Comparison of ENCODE assay signal across 3 cellular contexts in the genomic region with DNA sequence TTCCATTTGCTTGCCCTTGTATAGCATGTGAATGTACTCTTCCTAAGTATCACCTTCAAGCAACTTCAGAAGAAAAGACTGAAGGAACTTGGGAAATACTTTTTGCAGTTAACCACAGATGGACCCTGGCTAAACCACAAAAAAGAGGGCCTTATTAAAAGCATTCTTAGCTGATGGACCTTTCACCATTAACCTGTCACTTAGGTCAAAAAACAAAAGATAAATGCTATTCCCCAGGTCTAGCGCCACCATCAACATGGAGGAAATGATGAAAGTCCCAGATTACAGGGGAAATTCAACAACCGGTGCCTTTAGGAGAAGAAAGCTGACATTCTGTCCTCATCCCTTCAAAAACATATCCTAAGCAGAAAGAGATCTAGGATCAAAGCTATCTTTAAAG.
TF ChIP-seq lines count a peak whose summit lies in the region.

No MANE protein-coding gene starts in this region.

TF ChIP-seq in SK-N-SH treated with all-trans-retinoic acid at 6 μM for 48 hours, 23 proteins besides CTCF, POLR2A, EP300 and RAD21:
- TF ChIP-seq ISL1 (CRISPR knock-in tag; IDR thresholded peaks at IDR 0.05): peak; percentile 16; the same call in 1 of the 2 replicates
- TF ChIP-seq, protein P1, sequence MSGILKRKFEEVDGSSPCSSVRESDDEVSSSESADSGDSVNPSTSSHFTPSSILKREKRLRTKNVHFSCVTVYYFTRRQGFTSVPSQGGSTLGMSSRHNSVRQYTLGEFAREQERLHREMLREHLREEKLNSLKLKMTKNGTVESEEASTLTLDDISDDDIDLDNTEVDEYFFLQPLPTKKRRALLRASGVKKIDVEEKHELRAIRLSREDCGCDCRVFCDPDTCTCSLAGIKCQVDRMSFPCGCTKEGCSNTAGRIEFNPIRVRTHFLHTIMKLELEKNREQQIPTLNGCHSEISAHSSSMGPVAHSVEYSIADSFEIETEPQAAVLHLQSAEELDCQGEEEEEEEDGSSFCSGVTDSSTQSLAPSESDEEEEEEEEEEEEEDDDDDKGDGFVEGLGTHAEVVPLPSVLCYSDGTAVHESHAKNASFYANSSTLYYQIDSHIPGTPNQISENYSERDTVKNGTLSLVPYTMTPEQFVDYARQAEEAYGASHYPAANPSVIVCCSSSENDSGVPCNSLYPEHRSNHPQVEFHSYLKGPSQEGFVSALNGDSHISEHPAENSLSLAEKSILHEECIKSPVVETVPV (CRISPR knock-in tag; IDR thresholded peaks at IDR 0.05): no peak

TF ChIP-seq in SK-N-SH, 30 proteins besides CTCF, POLR2A, EP300 and RAD21:
- TF ChIP-seq, protein P2, sequence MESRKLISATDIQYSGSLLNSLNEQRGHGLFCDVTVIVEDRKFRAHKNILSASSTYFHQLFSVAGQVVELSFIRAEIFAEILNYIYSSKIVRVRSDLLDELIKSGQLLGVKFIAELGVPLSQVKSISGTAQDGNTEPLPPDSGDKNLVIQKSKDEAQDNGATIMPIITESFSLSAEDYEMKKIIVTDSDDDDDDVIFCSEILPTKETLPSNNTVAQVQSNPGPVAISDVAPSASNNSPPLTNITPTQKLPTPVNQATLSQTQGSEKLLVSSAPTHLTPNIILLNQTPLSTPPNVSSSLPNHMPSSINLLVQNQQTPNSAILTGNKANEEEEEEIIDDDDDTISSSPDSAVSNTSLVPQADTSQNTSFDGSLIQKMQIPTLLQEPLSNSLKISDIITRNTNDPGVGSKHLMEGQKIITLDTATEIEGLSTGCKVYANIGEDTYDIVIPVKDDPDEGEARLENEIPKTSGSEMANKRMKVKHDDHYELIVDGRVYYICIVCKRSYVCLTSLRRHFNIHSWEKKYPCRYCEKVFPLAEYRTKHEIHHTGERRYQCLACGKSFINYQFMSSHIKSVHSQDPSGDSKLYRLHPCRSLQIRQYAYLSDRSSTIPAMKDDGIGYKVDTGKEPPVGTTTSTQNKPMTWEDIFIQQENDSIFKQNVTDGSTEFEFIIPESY (IDR thresholded peaks at IDR 0.05; ENCODE audit: borderline replicate concordance, low read depth): no peak
- TF ChIP-seq RXRA (IDR thresholded peaks at IDR 0.05; ENCODE audit: borderline replicate concordance, low read depth): no peak
- TF ChIP-seq POLR2AphosphoS5 (IDR thresholded peaks at IDR 0.05; ENCODE audit: low read depth, low read length): no peak
- no peak for TF ChIP-seq FOSL2 (IDR thresholded peaks at IDR 0.05; ENCODE audit: borderline replicate concordance, low read depth)
- no peak for TF ChIP-seq NFIC (IDR thresholded peaks at IDR 0.05; ENCODE audit: borderline replicate concordance)
- TF ChIP-seq, protein P3, sequence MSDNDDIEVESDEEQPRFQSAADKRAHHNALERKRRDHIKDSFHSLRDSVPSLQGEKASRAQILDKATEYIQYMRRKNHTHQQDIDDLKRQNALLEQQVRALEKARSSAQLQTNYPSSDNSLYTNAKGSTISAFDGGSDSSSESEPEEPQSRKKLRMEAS (IDR thresholded peaks at IDR 0.05; ENCODE audit: low read depth): no peak

TF ChIP-seq in GM12878, 131 proteins besides CTCF, POLR2A, EP300 and RAD21:
- 0 out of 2 replicates have a peak, but pooled peaks have one; percentile 12 for TF ChIP-seq IKZF1 (conservative IDR thresholded peaks at IDR 0.05)
- TF ChIP-seq, protein P4, sequence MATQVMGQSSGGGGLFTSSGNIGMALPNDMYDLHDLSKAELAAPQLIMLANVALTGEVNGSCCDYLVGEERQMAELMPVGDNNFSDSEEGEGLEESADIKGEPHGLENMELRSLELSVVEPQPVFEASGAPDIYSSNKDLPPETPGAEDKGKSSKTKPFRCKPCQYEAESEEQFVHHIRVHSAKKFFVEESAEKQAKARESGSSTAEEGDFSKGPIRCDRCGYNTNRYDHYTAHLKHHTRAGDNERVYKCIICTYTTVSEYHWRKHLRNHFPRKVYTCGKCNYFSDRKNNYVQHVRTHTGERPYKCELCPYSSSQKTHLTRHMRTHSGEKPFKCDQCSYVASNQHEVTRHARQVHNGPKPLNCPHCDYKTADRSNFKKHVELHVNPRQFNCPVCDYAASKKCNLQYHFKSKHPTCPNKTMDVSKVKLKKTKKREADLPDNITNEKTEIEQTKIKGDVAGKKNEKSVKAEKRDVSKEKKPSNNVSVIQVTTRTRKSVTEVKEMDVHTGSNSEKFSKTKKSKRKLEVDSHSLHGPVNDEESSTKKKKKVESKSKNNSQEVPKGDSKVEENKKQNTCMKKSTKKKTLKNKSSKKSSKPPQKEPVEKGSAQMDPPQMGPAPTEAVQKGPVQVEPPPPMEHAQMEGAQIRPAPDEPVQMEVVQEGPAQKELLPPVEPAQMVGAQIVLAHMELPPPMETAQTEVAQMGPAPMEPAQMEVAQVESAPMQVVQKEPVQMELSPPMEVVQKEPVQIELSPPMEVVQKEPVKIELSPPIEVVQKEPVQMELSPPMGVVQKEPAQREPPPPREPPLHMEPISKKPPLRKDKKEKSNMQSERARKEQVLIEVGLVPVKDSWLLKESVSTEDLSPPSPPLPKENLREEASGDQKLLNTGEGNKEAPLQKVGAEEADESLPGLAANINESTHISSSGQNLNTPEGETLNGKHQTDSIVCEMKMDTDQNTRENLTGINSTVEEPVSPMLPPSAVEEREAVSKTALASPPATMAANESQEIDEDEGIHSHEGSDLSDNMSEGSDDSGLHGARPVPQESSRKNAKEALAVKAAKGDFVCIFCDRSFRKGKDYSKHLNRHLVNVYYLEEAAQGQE (IDR thresholded peaks at IDR 0.05; ENCODE audit: low read depth, low read length): no peak
- TF ChIP-seq, protein P5, sequence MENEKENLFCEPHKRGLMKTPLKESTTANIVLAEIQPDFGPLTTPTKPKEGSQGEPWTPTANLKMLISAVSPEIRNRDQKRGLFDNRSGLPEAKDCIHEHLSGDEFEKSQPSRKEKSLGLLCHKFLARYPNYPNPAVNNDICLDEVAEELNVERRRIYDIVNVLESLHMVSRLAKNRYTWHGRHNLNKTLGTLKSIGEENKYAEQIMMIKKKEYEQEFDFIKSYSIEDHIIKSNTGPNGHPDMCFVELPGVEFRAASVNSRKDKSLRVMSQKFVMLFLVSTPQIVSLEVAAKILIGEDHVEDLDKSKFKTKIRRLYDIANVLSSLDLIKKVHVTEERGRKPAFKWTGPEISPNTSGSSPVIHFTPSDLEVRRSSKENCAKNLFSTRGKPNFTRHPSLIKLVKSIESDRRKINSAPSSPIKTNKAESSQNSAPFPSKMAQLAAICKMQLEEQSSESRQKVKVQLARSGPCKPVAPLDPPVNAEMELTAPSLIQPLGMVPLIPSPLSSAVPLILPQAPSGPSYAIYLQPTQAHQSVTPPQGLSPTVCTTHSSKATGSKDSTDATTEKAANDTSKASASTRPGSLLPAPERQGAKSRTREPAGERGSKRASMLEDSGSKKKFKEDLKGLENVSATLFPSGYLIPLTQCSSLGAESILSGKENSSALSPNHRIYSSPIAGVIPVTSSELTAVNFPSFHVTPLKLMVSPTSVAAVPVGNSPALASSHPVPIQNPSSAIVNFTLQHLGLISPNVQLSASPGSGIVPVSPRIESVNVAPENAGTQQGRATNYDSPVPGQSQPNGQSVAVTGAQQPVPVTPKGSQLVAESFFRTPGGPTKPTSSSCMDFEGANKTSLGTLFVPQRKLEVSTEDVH (IDR thresholded peaks at IDR 0.05; ENCODE audit: low read depth, partially characterized antibody): no peak
- peak; percentile 33; the same call in 1 of the 2 replicates for TF ChIP-seq RUNX3 (IDR thresholded peaks at IDR 0.05; ENCODE audit: low read length)
